2 cellular contexts compared by ENCODE assay signal in genomic region chr6:154653385-154653784, GRCh38.
TF ChIP-seq lines count a peak whose summit lies in the region.

No MANE protein-coding gene starts in this region.

TF ChIP-seq in liver, 16 proteins besides CTCF, POLR2A, EP300 and RAD21 (continued from another document):
- TF ChIP-seq ZBTB33 (IDR thresholded peaks at IDR 0.05), result no peak
- TF ChIP-seq ATF3 (IDR thresholded peaks at IDR 0.05), result no peak
- no peak for TF ChIP-seq HNF4A (conservative IDR thresholded peaks at IDR 0.05)
- TF ChIP-seq GABPA (IDR thresholded peaks at IDR 0.05 in 1 of 2, conservative IDR thresholded peaks at IDR 0.05 in 1 of 2), result no peak
- no peak for TF ChIP-seq FOXA1 (IDR thresholded peaks at IDR 0.05)
- no peak for TF ChIP-seq EGR1 (IDR thresholded peaks at IDR 0.05; ENCODE audit: low read depth in 2 of 2)
- no peak for TF ChIP-seq SP1 (IDR thresholded peaks at IDR 0.05)
- TF ChIP-seq REST (IDR thresholded peaks at IDR 0.05), result no peak
- no peak for TF ChIP-seq NR2F2 (IDR thresholded peaks at IDR 0.05)
- no peak for TF ChIP-seq RXRA (IDR thresholded peaks at IDR 0.05)
- TF ChIP-seq YY1 (IDR thresholded peaks at IDR 0.05), result no peak
- TF ChIP-seq FOXA2 (IDR thresholded peaks at IDR 0.05), result no peak
- TF ChIP-seq JUND (IDR thresholded peaks at IDR 0.05), result no peak
- no peak for TF ChIP-seq TAF1 (conservative IDR thresholded peaks at IDR 0.05)
- no peak for TF ChIP-seq HNF4G (IDR thresholded peaks at IDR 0.05)

TF ChIP-seq in HepG2, 621 proteins besides CTCF, POLR2A, EP300 and RAD21 (continued from another document):
- TF ChIP-seq PRDM15 (CRISPR knock-in tag; IDR thresholded peaks at IDR 0.05) (no peak), RCOR2 (CRISPR knock-in tag; IDR thresholded peaks at IDR 0.05) (no peak), HDAC2 (CRISPR knock-in tag; IDR thresholded peaks at IDR 0.05) (no peak), ZNF773 (CRISPR knock-in tag; IDR thresholded peaks at IDR 0.05; ENCODE audit: borderline replicate concordance) (no peak), DZIP1 (CRISPR knock-in tag; IDR thresholded peaks at IDR 0.05) (no peak), PHF21A (CRISPR knock-in tag; IDR thresholded peaks at IDR 0.05) (no peak), PRPF4 (IDR thresholded peaks at IDR 0.05; ENCODE audit: low read depth, low read length, poor library complexity, severe bottlenecking) (no peak), KLF15 (CRISPR knock-in tag; IDR thresholded peaks at IDR 0.05; ENCODE audit: borderline replicate concordance) (no peak), ZZZ3 (CRISPR knock-in tag; IDR thresholded peaks at IDR 0.05; ENCODE audit: borderline replicate concordance) (no peak), ZNF354B (CRISPR knock-in tag; IDR thresholded peaks at IDR 0.05) (no peak), REXO4 (CRISPR knock-in tag; IDR thresholded peaks at IDR 0.05; ENCODE audit: borderline replicate concordance) (no peak), PBX2 (CRISPR knock-in tag; IDR thresholded peaks at IDR 0.05) (no peak), ZNF30 (CRISPR knock-in tag; IDR thresholded peaks at IDR 0.05) (no peak)
